Comparison of ENCODE assay signal across 19 cellular contexts in genomic region chr12:54047964-54048303, GRCh38. TPM values are rescaled to one million over a fixed set of nuclear protein-coding genes. Genes with fewer than 3 reads are reported as not detected.
"Had no signal": no experiment of that assay in that cellular context is flagged by ENCODE, and none has a peak within 500 bp of the region (broad histone marks: within the 10 kb centered on the region; RNA-seq: fewer than 3 reads in every experiment).

No MANE protein-coding gene starts in this region.

- H3K36me3 ChIP-seq: pancreas, right lobe of liver, thoracic aorta had no signal

- H3K4me3 Mint-ChIP-seq: activated naive CD8-positive, alpha-beta T cell treated with anti-CD3 and anti-CD28 coated beads, Interleukin-2, amount 10 ng/mL, durations not matched to agents 7 days and 5 days had no signal

- ATAC-seq: body of pancreas, left colon, right lobe of liver, T-cell had no signal

- H3K27ac ChIP-seq: body of pancreas, dorsolateral prefrontal cortex, epithelial cell of prostate, pancreas, right lobe of liver, thoracic aorta had no signal

- H3K9me3 ChIP-seq: body of pancreas, pancreas, right lobe of liver, thoracic aorta had no signal

- DNase-seq: activated CD4-positive, alpha-beta T cell treated with anti-CD3 and anti-CD28 coated beads for 48 hours; activated CD4-positive, CD25-positive, alpha-beta regulatory T cell; activated naive CD8-positive, alpha-beta T cell treated with anti-CD3 and anti-CD28 coated beads, Interleukin-2, amount 10 ng/mL, durations not matched to agents 7 days and 5 days; amygdala; body of pancreas; dorsolateral prefrontal cortex; foreskin melanocyte; glutamatergic neuron; hippocampal formation; left colon; pancreas; right lobe of liver; small intestine; stimulated activated CD4-positive, alpha-beta T cell treated with anti-CD3 and anti-CD28 coated beads, Interleukin-4, amount 100 ng/mL, for 1 hour; T-cell; T-helper 9 cell had no signal

- H3K27ac Mint-ChIP-seq: activated naive CD8-positive, alpha-beta T cell treated with anti-CD3 and anti-CD28 coated beads, Interleukin-2, amount 10 ng/mL, durations not matched to agents 7 days and 5 days had no signal

- H3K4me1 ChIP-seq: right lobe of liver had no signal

- H3K36me3 Mint-ChIP-seq: T-cell had no signal

- H3K9me3 Mint-ChIP-seq: activated naive CD8-positive, alpha-beta T cell treated with anti-CD3 and anti-CD28 coated beads, Interleukin-2, amount 10 ng/mL, durations not matched to agents 7 days and 5 days; T-cell had no signal

- H3K4me3 ChIP-seq: body of pancreas, lung, right lobe of liver, thoracic aorta had no signal

RNA-seq across cellular contexts. Expression of gene HOXC4, which starts 5.7 kb away (rescaled TPM):
- total RNA-seq: body of pancreas had no signal

RNA-seq across cellular contexts. Expression of gene HOXC5, which starts 15.1 kb away (rescaled TPM):
- total RNA-seq: activated naive CD8-positive, alpha-beta T cell treated with anti-CD3 and anti-CD28 coated beads, Interleukin-2, amount 10 ng/mL, durations not matched to agents 7 days and 5 days; body of pancreas; dorsolateral prefrontal cortex; left colon; pancreas; right lobe of liver; T-cell had no signal

RNA-seq across cellular contexts. Expression of gene HOXC6, which starts 19.7 kb away (rescaled TPM):
- total RNA-seq: activated naive CD8-positive, alpha-beta T cell treated with anti-CD3 and anti-CD28 coated beads, Interleukin-2, amount 10 ng/mL, durations not matched to agents 7 days and 5 days; body of pancreas; dorsolateral prefrontal cortex; left colon; right lobe of liver; T-cell; thoracic aorta had no signal

RNA-seq across cellular contexts. Expression of gene HOXC8, which starts 39.1 kb away (rescaled TPM):
- total RNA-seq: activated naive CD8-positive, alpha-beta T cell treated with anti-CD3 and anti-CD28 coated beads, Interleukin-2, amount 10 ng/mL, durations not matched to agents 7 days and 5 days; body of pancreas; dorsolateral prefrontal cortex; left colon; lung; pancreas; right lobe of liver; T-cell; thoracic aorta had no signal

RNA-seq across cellular contexts. Expression of gene HOXC9, which starts 48.0 kb away (rescaled TPM):
- total RNA-seq: activated naive CD8-positive, alpha-beta T cell treated with anti-CD3 and anti-CD28 coated beads, Interleukin-2, amount 10 ng/mL, durations not matched to agents 7 days and 5 days; body of pancreas; dorsolateral prefrontal cortex; left colon; lung; right lobe of liver; T-cell; thoracic aorta had no signal
